In the genomic region with DNA sequence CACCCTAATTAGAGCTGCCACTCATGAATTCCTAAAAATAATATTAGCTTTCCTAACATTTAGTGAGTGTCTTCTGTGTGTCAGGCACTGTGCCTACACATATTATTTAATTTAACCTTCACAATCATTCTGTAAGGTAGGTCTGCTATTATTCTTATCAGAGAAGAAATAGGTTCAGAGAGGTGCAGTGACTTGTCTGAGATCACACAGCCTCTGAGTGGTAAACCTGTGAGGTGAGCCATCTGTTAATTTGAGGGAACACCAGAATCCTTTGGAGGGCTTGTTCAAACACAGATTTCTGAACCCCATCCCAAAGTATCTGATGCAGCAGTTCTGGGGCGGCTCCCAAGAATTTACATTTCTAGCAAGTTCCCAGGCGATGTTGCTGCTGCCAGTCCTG, we compare ENCODE assay signal across 2 cellular contexts.
TF ChIP-seq lines count a peak whose summit lies in the region.

No MANE protein-coding gene starts in this region.

TF ChIP-seq in HepG2, 621 proteins besides CTCF, POLR2A, EP300 and RAD21:
- TF ChIP-seq NR1H2 (CRISPR knock-in tag; IDR thresholded peaks at IDR 0.05; ENCODE audit: borderline replicate concordance, low read depth) (no peak), PAF1 (CRISPR knock-in tag; IDR thresholded peaks at IDR 0.05) (no peak), ZNF567 (CRISPR knock-in tag; IDR thresholded peaks at IDR 0.05; ENCODE audit: borderline replicate concordance) (no peak), ZNF768 (CRISPR knock-in tag; IDR thresholded peaks at IDR 0.05) (peak; percentile 42; the same call in 1 of the 2 replicates), ZNF382 (CRISPR knock-in tag; IDR thresholded peaks at IDR 0.05; ENCODE audit: borderline replicate concordance) (no peak), RBFOX2 (IDR thresholded peaks at IDR 0.05; ENCODE audit: low read depth, low read length) (no peak), ZNF260 (CRISPR knock-in tag; IDR thresholded peaks at IDR 0.05; ENCODE audit: borderline replicate concordance, low read depth) (no peak), ETV6 (CRISPR knock-in tag; conservative IDR thresholded peaks at IDR 0.05) (no peak)

TF ChIP-seq in HEK293, 187 proteins besides CTCF, POLR2A, EP300 and RAD21:
- TF ChIP-seq ZNF366 (tag by site-specific recombination; conservative IDR thresholded peaks at IDR 0.05) (no peak), ZNF768 (tag by site-specific recombination; IDR thresholded peaks at IDR 0.05) (peak; percentile 70; the same call in 1 of the 2 replicates)
TF ChIP-seq in HEK293: peak in this region for 1.
